Comparison of ENCODE assay signal across 16 cellular contexts in genomic region chr12:102427542-102427923, GRCh38. TPM values are rescaled to one million over a fixed set of nuclear protein-coding genes. Genes with fewer than 3 reads are reported as not detected.
DNase-seq lines count a peak whose midpoint lies in the region; ATAC-seq, FAIRE-seq and TF ChIP-seq lines count a peak whose summit lies in the region.
"Had no signal": no experiment of that assay in that cellular context is flagged by ENCODE, and none has a peak within 500 bp of the region (broad histone marks: within the 10 kb centered on the region; RNA-seq: fewer than 3 reads in every experiment).

No MANE protein-coding gene starts in this region.

- TF ChIP-seq CTCF in coronary artery (IDR thresholded peaks at IDR 0.05) (no peak), chondrocyte (IDR thresholded peaks at IDR 0.05) (no peak)

- no peaks in the 10 kb centered on the region for H3K36me3 Mint-ChIP-seq in activated T-cell treated with anti-CD3 and anti-CD28 coated beads, Interleukin-2, amount 50 U/mL, for 4 hours (ENCODE audit: insufficient read depth)
- no peaks in the 10 kb centered on the region for H3K36me3 Mint-ChIP-seq in chondrocyte (ENCODE audit: low read depth)
- H3K36me3 Mint-ChIP-seq: IgD-negative memory B cell, neural progenitor cell had no signal

- no peak overlapping the region for H3K4me3 Mint-ChIP-seq in activated T-cell treated with anti-CD3 and anti-CD28 coated beads, Interleukin-2, amount 50 U/mL, for 4 hours
- H3K4me3 Mint-ChIP-seq in chondrocyte (ENCODE audit: unreplicated experiment), result no peak overlapping the region
- H3K4me3 Mint-ChIP-seq: IgD-negative memory B cell, neural progenitor cell had no signal

- no peaks in the 10 kb centered on the region for H3K9me3 Mint-ChIP-seq in activated T-cell treated with anti-CD3 and anti-CD28 coated beads, Interleukin-2, amount 50 U/mL, for 4 hours
- no peaks in the 10 kb centered on the region for H3K9me3 Mint-ChIP-seq in chondrocyte (ENCODE audit: low read depth)
- H3K9me3 Mint-ChIP-seq: IgD-negative memory B cell, neural progenitor cell had no signal

- H3K27me3 Mint-ChIP-seq in activated T-cell treated with anti-CD3 and anti-CD28 coated beads, Interleukin-2, amount 50 U/mL, for 4 hours (ENCODE audit: low read depth), result peaks cover 3% of the 10 kb centered on the region
- H3K27me3 Mint-ChIP-seq in chondrocyte (ENCODE audit: low read depth), result peaks cover 3% of the 10 kb centered on the region

- no peak for DNase-seq in HTR-8/SVneo (ENCODE audit: insufficient read length, low spot score)
- no peak for DNase-seq in coronary artery (ENCODE audit: low spot score)
- DNase-seq in medulla oblongata (ENCODE audit: extremely low spot score), result peak; percentile 18
- peak; percentile 70 for DNase-seq in superior temporal gyrus (ENCODE audit: extremely low spot score)
- DNase-seq in CD1c-positive myeloid dendritic cell (ENCODE audit: extremely low spot score), result no peak
- DNase-seq in activated T-cell treated with anti-CD3 and anti-CD28 coated beads, Interleukin-2, amount 50 U/mL, for 4 hours, result no peak
- DNase-seq in chondrocyte (ENCODE audit: low spot score), result no peak
- DNase-seq: effector CD4-positive, alpha-beta T cell; kidney glomerular epithelial cell; NCI-H146; WERI-Rb-1 had no signal

- no peak overlapping the region for H3K4me3 ChIP-seq in coronary artery
- H3K4me3 ChIP-seq: neural progenitor cell, SJSA1 had no signal

- H3K27ac ChIP-seq in coronary artery, result peak overlapping the region; percentile 34 to 65
- H3K27ac ChIP-seq: C4-2B, neural progenitor cell, WERI-Rb-1 had no signal

- peak; percentile 13 for FAIRE-seq in HTR-8/SVneo (lab: Jason Lieb, UNC)

- no peak for ATAC-seq in HG03457 (IDR thresholded peaks at IDR 0.05; ENCODE audit: unreplicated experiment)
- ATAC-seq in activated T-cell treated with anti-CD3 and anti-CD28 coated beads, Interleukin-2, amount 50 U/mL, for 4 hours, result no peak

- H3K27ac Mint-ChIP-seq in chondrocyte (ENCODE audit: unreplicated experiment), result no peak overlapping the region
- H3K27ac Mint-ChIP-seq: neural progenitor cell had no signal

- no peaks in the 10 kb centered on the region for H3K4me1 Mint-ChIP-seq in activated T-cell treated with anti-CD3 and anti-CD28 coated beads, Interleukin-2, amount 50 U/mL, for 4 hours (ENCODE audit: low read depth)
- H3K4me1 Mint-ChIP-seq in chondrocyte (ENCODE audit: low read depth), result no peaks in the 10 kb centered on the region
- H3K4me1 Mint-ChIP-seq: IgD-negative memory B cell, neural progenitor cell had no signal

RNA-seq across cellular contexts. Expression of gene IGF1, which starts 52.8 kb away (rescaled TPM):
- under 1 TPM; 0.33 to 0.51 (median 0.50) TPM for total RNA-seq in activated T-cell treated with anti-CD3 and anti-CD28 coated beads, Interleukin-2, amount 50 U/mL, for 4 hours
- 0.64 to 1.4 TPM (median 1.3 TPM) in 3 replicates for total RNA-seq in chondrocyte

Comparison
In these comparisons a context has a peak if more than half of its experiments do, and no peak if none do; other contexts are left out.
1. DNase-seq: peak in medulla oblongata (single experiment) and superior temporal gyrus (single experiment); none in HTR-8/SVneo (single experiment), coronary artery (single experiment), CD1c-positive myeloid dendritic cell (single experiment), activated T-cell treated with anti-CD3 and anti-CD28 coated beads, Interleukin-2, amount 50 U/mL, for 4 hours (single experiment) and chondrocyte (single experiment).